9 cellular contexts compared by ENCODE assay signal in genomic region chr20:37282558-37282957, GRCh38. TPM values are rescaled to one million over a fixed set of nuclear protein-coding genes. Genes with fewer than 3 reads are reported as not detected.
DNase-seq lines count a peak whose midpoint lies in the region; ATAC-seq and TF ChIP-seq lines count a peak whose summit lies in the region.
"Had no signal": no experiment of that assay in that cellular context is flagged by ENCODE, and none has a peak within 500 bp of the region (broad histone marks: within the 10 kb centered on the region; RNA-seq: fewer than 3 reads in every experiment).

No MANE protein-coding gene starts in this region.

- H3K9me3 ChIP-seq in PC-3 (ENCODE audit: low read length) = no peaks in the 10 kb centered on the region
- H3K9me3 ChIP-seq in fibroblast of lung (ENCODE audit: control insufficient read depth, insufficient read depth, low read depth, low read length) = no peaks in the 10 kb centered on the region

- no peaks in the 10 kb centered on the region for H3K9me2 ChIP-seq in PC-3 (replicated peaks; ENCODE audit: low read length)

- H3F3A ChIP-seq in PC-3 (ENCODE audit: low read length, unreplicated experiment) = no peaks in the 10 kb centered on the region

- intact Hi-C loops in PC-3 (cut with micrococcal nuclease) = loop anchor here (5.0 kb wide), 1 partner anchor 100 kb away; no protein-coding TSS in a partner anchor

- H3K4me1 ChIP-seq in PC-3 (ENCODE audit: insufficient read depth, low read length) = no peaks in the 10 kb centered on the region
- H3K4me1 ChIP-seq in fibroblast of lung (ENCODE audit: control insufficient read depth, extremely low read depth, insufficient read depth, low read length) = no peaks in the 10 kb centered on the region
- peaks cover 5% of the 10 kb centered on the region for H3K4me1 ChIP-seq in rectal smooth muscle tissue (ENCODE audit: control insufficient read depth, insufficient read depth, low read length)

- CTCF ChIA-PET in PC-3 (lab: Charles Lee) = interaction anchor here (0.8 to 1.5 kb wide), 5 partner anchors 42 to 252 kb away, joined by 3 to 5 read pairs (median 4); no protein-coding TSS in a partner anchor

- BruUV-seq in PC-3 (replicated peaks; lab: Mats Ljungman, UMichigan) = no TSS peak

- TF ChIP-seq CTCF in PC-3 (conservative IDR thresholded peaks at IDR 0.05; ENCODE audit: low read depth, low read length) (peak; percentile 61), fibroblast of lung (conservative IDR thresholded peaks at IDR 0.05 in 1 of 2, IDR thresholded peaks at IDR 0.05 in 1 of 2; ENCODE audit: low read depth in 1 of 2, low read length in 2 of 2) (peak; percentile 70 to 73)

- H4K20me1 ChIP-seq in PC-3 (ENCODE audit: low read length) = no peaks in the 10 kb centered on the region
- H4K20me1 ChIP-seq in fibroblast of lung (ENCODE audit: control insufficient read depth, extremely low read depth, insufficient read depth, low read length) = no peaks in the 10 kb centered on the region

- no peak overlapping the region for H3K4me3 ChIP-seq in PC-3 (ENCODE audit: low read length)
- no peak overlapping the region for H3K4me3 ChIP-seq in fibroblast of lung (replicated peaks in 1 of 4; ENCODE audit: control extremely low read depth in 1 of 4, insufficient read depth in 1 of 4, low read depth in 3 of 4, low read length in 4 of 4)
- no peak overlapping the region for H3K4me3 ChIP-seq in rectal smooth muscle tissue (ENCODE audit: low read length)

- H3K36me3 ChIP-seq in PC-3 (ENCODE audit: low read depth, low read length) (no peaks in the 10 kb centered on the region), fibroblast of lung (ENCODE audit: control insufficient read depth, insufficient read depth, low read length) (no peaks in the 10 kb centered on the region), rectal smooth muscle tissue (ENCODE audit: control insufficient read depth, insufficient read depth, low read length) (no peaks in the 10 kb centered on the region)

- H3K79me2 ChIP-seq in PC-3 (ENCODE audit: low read length) (no peaks in the 10 kb centered on the region), fibroblast of lung (ENCODE audit: control insufficient read depth, insufficient read depth, low read length) (no peaks in the 10 kb centered on the region)

- POLR2A ChIA-PET in PC-3 (lab: Charles Lee; ENCODE audit: unreplicated experiment) = interaction anchor here (0.6 kb wide), 1 partner anchor 642 kb away, joined by 3 read pairs; no protein-coding TSS in a partner anchor

- H3K9ac ChIP-seq in PC-3 (ENCODE audit: low read length) (no peak overlapping the region), fibroblast of lung (ENCODE audit: insufficient read depth, low read length) (no peak overlapping the region), rectal smooth muscle tissue (ENCODE audit: low read length) (no peak overlapping the region)

- ATAC-seq in PC-3 (peak; percentile 76), HG02870 (IDR thresholded peaks at IDR 0.05; ENCODE audit: unreplicated experiment) (no peak), HG02884 (IDR thresholded peaks at IDR 0.05; ENCODE audit: unreplicated experiment) (no peak), HG03139 (IDR thresholded peaks at IDR 0.05; ENCODE audit: unreplicated experiment) (no peak)
- ATAC-seq: activated CD8-positive, alpha-beta T cell treated with anti-CD3 and anti-CD28 coated beads, Interleukin-2, amount 10 ng/mL, durations not matched to agents 7 days and 5 days had no signal

- DNase-seq in EH (ENCODE audit: low read depth) (peak; percentile 82), PC-3 (peak; percentile 40), fibroblast of lung (ENCODE audit: low read depth in 2 of 2) (peak; percentile 60 to 80), D341Med (ENCODE audit: low spot score) (no peak)
- DNase-seq: activated CD8-positive, alpha-beta T cell treated with anti-CD3 and anti-CD28 coated beads, Interleukin-2, amount 10 ng/mL, durations not matched to agents 7 days and 5 days had no signal

- peak overlapping the region; percentile 14; the same call in 1 of the 2 replicates for H2AFZ ChIP-seq in PC-3 (ENCODE audit: low read length)
- H2AFZ ChIP-seq in fibroblast of lung (ENCODE audit: low read length) = no peak overlapping the region

- no peak overlapping the region for H3K4me2 ChIP-seq in PC-3 (ENCODE audit: low read length)
- no peak overlapping the region for H3K4me2 ChIP-seq in fibroblast of lung (ENCODE audit: extremely low read depth, insufficient read depth, low read length)

- H3K27ac ChIP-seq in PC-3 (ENCODE audit: low read length) = no peak overlapping the region
- no peak overlapping the region for H3K27ac ChIP-seq in fibroblast of lung (ENCODE audit: insufficient read depth, low read length)
- peak overlapping the region; percentile 74 for H3K27ac ChIP-seq in rectal smooth muscle tissue (ENCODE audit: low read depth, low read length)

- H3K27me3 ChIP-seq in PC-3 (ENCODE audit: low read length) (no peaks in the 10 kb centered on the region), fibroblast of lung (ENCODE audit: control insufficient read depth, insufficient read depth, low read length) (no peaks in the 10 kb centered on the region), rectal smooth muscle tissue (ENCODE audit: control insufficient read depth, insufficient read depth, low read length) (no peaks in the 10 kb centered on the region)

RNA-seq across cellular contexts. Expression of gene MANBAL, which starts 6.9 kb away (rescaled TPM):
- total RNA-seq in PC-3 (2014; rRNA removed) = 21.9 and 27.5 TPM in 2 replicates
- 14.4 and 25.8 TPM in 2 replicates for total RNA-seq in fibroblast of lung
- polyA plus RNA-seq in fibroblast of lung = 99.9 and 105 TPM in 2 replicates
- polyA plus RNA-seq in fibroblast of lung (2012) = 78.4 and 81.3 TPM in 2 replicates
- 63.6 and 78.5 TPM in 2 replicates for polyA minus RNA-seq in fibroblast of lung (ENCODE audit: low replicate concordance)

RNA-seq across cellular contexts. Expression of gene GHRH, which starts 20.9 kb away (rescaled TPM):
- total RNA-seq in PC-3 (2014; rRNA removed) (not detected in 2 replicates), fibroblast of lung (not detected in 2 replicates)
- not detected in 2 replicates for polyA plus RNA-seq in fibroblast of lung
- not detected in 2 replicates for polyA plus RNA-seq in fibroblast of lung (2012)
- polyA minus RNA-seq in fibroblast of lung (ENCODE audit: low replicate concordance) = not detected in 2 replicates
- total RNA-seq: activated CD8-positive, alpha-beta T cell treated with anti-CD3 and anti-CD28 coated beads, Interleukin-2, amount 10 ng/mL, durations not matched to agents 7 days and 5 days had no signal
